Comparison of ENCODE assay signal across 28 cellular contexts in the genomic region with DNA sequence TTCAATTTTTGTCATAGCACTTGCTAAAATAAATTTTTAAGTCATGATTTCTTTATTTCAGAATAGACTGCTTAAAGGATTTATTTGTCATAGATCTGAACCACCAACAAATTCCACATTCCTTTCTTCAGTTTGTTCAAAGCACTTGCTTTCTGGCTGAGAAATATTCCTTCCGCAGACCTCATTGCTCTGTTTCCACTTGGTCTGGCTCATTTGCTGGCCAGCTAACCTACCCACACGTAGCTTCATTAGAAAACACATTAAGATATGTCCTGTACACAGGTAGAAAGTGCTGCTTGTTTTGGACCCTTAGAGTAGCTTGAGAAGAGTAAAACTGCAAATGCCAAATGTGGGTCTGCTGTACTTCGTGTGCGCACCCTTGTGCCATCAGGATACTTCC.
"Had no signal": no experiment of that assay in that cellular context is flagged by ENCODE, and none has a peak within 500 bp of the region (broad histone marks: within the 10 kb centered on the region; RNA-seq: fewer than 3 reads in every experiment).

No MANE protein-coding gene starts in this region.

- H3K27ac ChIP-seq: neural progenitor cell, ovary, parathyroid adenoma, psoas muscle, right lobe of liver, sigmoid colon, skin epidermis, spleen, thyroid gland, transverse colon, upper lobe of left lung, vagina had no signal

- ATAC-seq: naive thymus-derived CD4-positive, alpha-beta T cell; natural killer cell; psoas muscle; right cardiac atrium; stimulated activated memory B cell treated with anti-CD40 and anti-IgM and Interleukin-4, amounts not matched to agents 10 μg/mL and 1 μg/mL and 100 μg/mL, for 72 hours; stimulated activated naive CD8-positive, alpha-beta T cell treated with anti-CD3 and anti-CD28 coated beads, Interleukin-15, amount 100 ng/mL, for 72 hours; stimulated activated naive CD8-positive, alpha-beta T cell treated with anti-CD3 and anti-CD28 coated beads, Interleukin-15, Interleukin-2, amounts not matched to agents 100 U/mL and 50 U/mL, for 24 hours had no signal

- H3K27me3 ChIP-seq: neural progenitor cell, ovary, right lobe of liver, sigmoid colon, spleen, thyroid gland, transverse colon, upper lobe of left lung, vagina had no signal

- H3K79me2 ChIP-seq: parathyroid adenoma had no signal

- H3K9ac ChIP-seq: neural progenitor cell, parathyroid adenoma had no signal

- H3K4me1 ChIP-seq: neural progenitor cell had no signal

- H3K36me3 ChIP-seq: neural progenitor cell, ovary, spleen, thoracic aorta, thyroid gland, transverse colon, vagina had no signal

- H3K9me3 ChIP-seq: ovary, psoas muscle, right lobe of liver, sigmoid colon, spleen, thoracic aorta, thyroid gland, transverse colon, upper lobe of left lung, vagina had no signal

- H3K4me3 ChIP-seq: neural progenitor cell, ovary, psoas muscle, right lobe of liver, sigmoid colon, skin epidermis, smooth muscle cell, spleen, thoracic aorta, thyroid gland, transverse colon, upper lobe of left lung, vagina had no signal

- H2AFZ ChIP-seq: neural progenitor cell, parathyroid adenoma had no signal

- H3K4me2 ChIP-seq: neural progenitor cell, smooth muscle cell had no signal

- DNase-seq: naive thymus-derived CD4-positive, alpha-beta T cell; natural killer cell; occipital lobe; ovary; posterior cingulate gyrus; psoas muscle; right cardiac atrium; right lobe of liver; sigmoid colon; spleen; stimulated activated CD4-positive, alpha-beta T cell treated with anti-CD3 and anti-CD28 coated beads, Interleukin-12 subunit alpha, Interleukin-12 subunit beta, amount 100 ng/mL, for 4 hours; stimulated activated CD4-positive, alpha-beta T cell treated with anti-CD3 and anti-CD28 coated beads, Interleukin-1b, Interleukin-23, amount 100 ng/mL, for 48 hours; stimulated activated CD4-positive, alpha-beta T cell treated with anti-CD3 and anti-CD28 coated beads, Interleukin-4, amount 100 ng/mL, for 1 hour; stimulated activated CD4-positive, alpha-beta T cell treated with anti-CD3 and anti-CD28 coated beads, Interleukin-4, amount 100 ng/mL, for 4 hours; stimulated activated CD8-positive, alpha-beta memory T cell treated with anti-CD3 and anti-CD28 coated beads, Interleukin-4, amount 100 ng/mL, for 48 hours; stimulated activated naive CD4-positive, alpha-beta T cell; stimulated activated naive CD8-positive, alpha-beta T cell treated with anti-CD3 and anti-CD28 coated beads, Interleukin-15, amount 100 ng/mL, for 72 hours; stimulated activated naive CD8-positive, alpha-beta T cell treated with anti-CD3 and anti-CD28 coated beads, Interleukin-15, Interleukin-2, amounts not matched to agents 100 U/mL and 50 U/mL, for 24 hours; thyroid gland; transverse colon; upper lobe of left lung had no signal
